11 cellular contexts compared by ENCODE assay signal in genomic region chr6:44056392-44057237, GRCh38.
DNase-seq lines count a peak whose midpoint lies in the region; ATAC-seq and TF ChIP-seq lines count a peak whose summit lies in the region.
"Had no signal": no experiment of that assay in that cellular context is flagged by ENCODE, and none has a peak within 500 bp of the region (broad histone marks: within the 10 kb centered on the region; RNA-seq: fewer than 3 reads in every experiment).

No MANE protein-coding gene starts in this region.

- no peaks in the 10 kb centered on the region for H3K9me3 ChIP-seq in RWPE2 (ENCODE audit: severe bottlenecking)
- H3K9me3 ChIP-seq in osteoblast (ENCODE audit: low read depth, low read length): no peaks in the 10 kb centered on the region

- H3K79me2 ChIP-seq in ACC112 (ENCODE audit: control insufficient read depth, insufficient read depth, low read length, unreplicated experiment) (no peaks in the 10 kb centered on the region), osteoblast (ENCODE audit: insufficient read depth, low read length) (no peaks in the 10 kb centered on the region)
- H3K79me2 ChIP-seq: parathyroid adenoma had no signal

- peak; percentile 86 for DNase-seq in RWPE2 (ENCODE audit: low spot score)
- peak; percentile 87 for DNase-seq in fibroblast of peridontal ligament (ENCODE audit: extremely low read depth)
- peak; percentile 88 for DNase-seq in osteoblast (ENCODE audit: insufficient read length, low spot score, missing footprints)
- no peak for DNase-seq in stimulated activated CD8-positive, alpha-beta memory T cell treated with anti-CD3 and anti-CD28 coated beads, Interleukin-4, amount 100 ng/mL, for 48 hours
- DNase-seq in HPDE6-E6E7 (ENCODE audit: extremely low spot score): no peak
- no peak for DNase-seq in midbrain (lab: John Stamatoyannopoulos, UW)
- DNase-seq: KG1, NCI-H526 treated with DMSO at 0.1 percent for 48 hours had no signal

- no peak overlapping the region for H3K4me3 ChIP-seq in ACC112 (ENCODE audit: low read depth, low read length)
- no peak overlapping the region for H3K4me3 ChIP-seq in RWPE2 (ENCODE audit: severe bottlenecking)
- H3K4me3 ChIP-seq in osteoblast (ENCODE audit: insufficient read depth, low read length): no peak overlapping the region

- H3K36me3 ChIP-seq in ACC112 (ENCODE audit: insufficient read depth, low read length) (no peaks in the 10 kb centered on the region), RWPE2 (ENCODE audit: low read depth) (no peaks in the 10 kb centered on the region), osteoblast (ENCODE audit: insufficient read depth, low read length) (no peaks in the 10 kb centered on the region)

- no peak overlapping the region for H2AFZ ChIP-seq in ACC112 (ENCODE audit: low read length, unreplicated experiment)
- peak overlapping the region; percentile 24 for H2AFZ ChIP-seq in osteoblast (ENCODE audit: low read length)
- H2AFZ ChIP-seq: parathyroid adenoma had no signal

- no peak overlapping the region for H3K4me2 ChIP-seq in osteoblast (ENCODE audit: insufficient read depth, low read length)

- H3K27ac ChIP-seq in ACC112 (ENCODE audit: low read depth, low read length) (peak overlapping the region; percentile 98), RWPE2 (ENCODE audit: poor library complexity, severe bottlenecking) (peak overlapping the region; percentile 98), osteoblast (ENCODE audit: low read depth, low read length) (peak overlapping the region; percentile 99)
- H3K27ac ChIP-seq: parathyroid adenoma had no signal

- TF ChIP-seq CTCF in RWPE2 (IDR thresholded peaks at IDR 0.05; ENCODE audit: poor library complexity, severe bottlenecking) (no peak), osteoblast (IDR thresholded peaks at IDR 0.05; ENCODE audit: extremely low read depth, low read depth, low read length) (no peak)

- no peak for ATAC-seq in RWPE2 (ENCODE audit: low read depth)
- ATAC-seq in GM19351 (IDR thresholded peaks at IDR 0.05; ENCODE audit: unreplicated experiment): no peak

- no peaks in the 10 kb centered on the region for H4K20me1 ChIP-seq in osteoblast (ENCODE audit: insufficient read depth, low read length)

- H3K4me1 ChIP-seq in ACC112 (ENCODE audit: control insufficient read depth, insufficient read depth, low read length, unreplicated experiment) (peaks cover 87% of the 10 kb centered on the region), RWPE2 (ENCODE audit: insufficient read depth, poor library complexity, severe bottlenecking) (peaks cover 70% of the 10 kb centered on the region), osteoblast (ENCODE audit: insufficient read depth, low read length) (peaks cover 86% of the 10 kb centered on the region)

- no peaks in the 10 kb centered on the region for H3K27me3 ChIP-seq in ACC112 (ENCODE audit: insufficient read depth, low read length)
- no peaks in the 10 kb centered on the region for H3K27me3 ChIP-seq in RWPE2 (ENCODE audit: insufficient read depth, poor library complexity, severe bottlenecking)
- no peaks in the 10 kb centered on the region for H3K27me3 ChIP-seq in osteoblast (ENCODE audit: insufficient read depth, low read length)

Comparison
In these comparisons a context has a peak if more than half of its experiments do, and no peak if none do; other contexts are left out.
1. DNase-seq: peak in RWPE2 (single experiment), fibroblast of peridontal ligament (single experiment) and osteoblast (single experiment); none in stimulated activated CD8-positive, alpha-beta memory T cell treated with anti-CD3 and anti-CD28 coated beads, Interleukin-4, amount 100 ng/mL, for 48 hours (single experiment), HPDE6-E6E7 (single experiment) and midbrain (single experiment).
2. Peak in every context shown above with its lines, with median percentiles within 50 percentile points of each other: H3K27ac ChIP-seq.